Comparison of ENCODE assay signal across 17 cellular contexts in genomic region chr2:102803041-102803896, GRCh38. TPM values are rescaled to one million over a fixed set of nuclear protein-coding genes. Genes with fewer than 3 reads are reported as not detected.
A peak's percentile ranks its signal among the peaks of the same experiment; 100 is the strongest.
DNase-seq lines count a peak whose midpoint lies in the region; ATAC-seq, FAIRE-seq and TF ChIP-seq lines count a peak whose summit lies in the region.
"Had no signal": no experiment of that assay in that cellular context is flagged by ENCODE, and none has a peak within 500 bp of the region (broad histone marks: within the 10 kb centered on the region; RNA-seq: fewer than 3 reads in every experiment).

No MANE protein-coding gene starts in this region.

- H2AFZ ChIP-seq in Loucy (ENCODE audit: low read length): no peak overlapping the region
- no peak overlapping the region for H2AFZ ChIP-seq in HepG2 (ENCODE audit: low read length)

- H3K27ac Mint-ChIP-seq in CD4-positive, alpha-beta memory T cell: peak overlapping the region in 5 of 7 donors; percentile 3 to 80 (median 6)
- peak overlapping the region; percentile 25 for H3K27ac Mint-ChIP-seq in activated naive CD8-positive, alpha-beta T cell treated with anti-CD3 and anti-CD28 coated beads, Interleukin-2, amount 50 U/mL, for 24 hours
- no peak overlapping the region for H3K27ac Mint-ChIP-seq in Calu3 (ENCODE audit: unreplicated experiment)
- H3K27ac Mint-ChIP-seq: natural killer cell treated with Interleukin-12 subunit alpha and Interleukin-12 subunit beta and Interleukin-15 and Interleukin-18, amount 100 ng/mL, for 72 hours had no signal

- H3K27me3 ChIP-seq in CD4-positive, alpha-beta memory T cell (ENCODE audit: insufficient read depth, low read length): no peaks in the 10 kb centered on the region
- H3K27me3 ChIP-seq in Loucy (ENCODE audit: insufficient read depth, low read length, poor library complexity, severe bottlenecking): no peaks in the 10 kb centered on the region
- no peaks in the 10 kb centered on the region for H3K27me3 ChIP-seq in HepG2 (ENCODE audit: control insufficient read depth in 1 of 2, insufficient read depth in 2 of 2, low read length in 2 of 2)
- H3K27me3 ChIP-seq: body of pancreas had no signal

- H3K36me3 ChIP-seq in CD4-positive, alpha-beta memory T cell (ENCODE audit: insufficient read depth, low read length): no peaks in the 10 kb centered on the region
- peaks cover 21% of the 10 kb centered on the region for H3K36me3 ChIP-seq in Loucy (ENCODE audit: insufficient read depth, low read length)
- H3K36me3 ChIP-seq in HepG2 (replicated peaks in 1 of 2; ENCODE audit: control insufficient read depth in 1 of 2, insufficient read depth in 2 of 2, low read length in 2 of 2): peaks cover 3 to 19% of the 10 kb centered on the region in 2 experiments; a peak in 4 of 5 replicates
- H3K36me3 ChIP-seq: WERI-Rb-1 had no signal

- no peaks in the 10 kb centered on the region for H3K9me2 ChIP-seq in Loucy (replicated peaks; ENCODE audit: low read depth, low read length)

- peaks cover 32 to 35% of the 10 kb centered on the region in 2 donors for H3K36me3 Mint-ChIP-seq in CD4-positive, alpha-beta memory T cell
- H3K36me3 Mint-ChIP-seq in activated naive CD8-positive, alpha-beta T cell treated with anti-CD3 and anti-CD28 coated beads, Interleukin-2, amount 50 U/mL, for 24 hours (ENCODE audit: low read depth): peaks cover 51% of the 10 kb centered on the region
- peaks cover 6% of the 10 kb centered on the region for H3K36me3 Mint-ChIP-seq in Calu3 (ENCODE audit: insufficient read depth, unreplicated experiment)

- no peak overlapping the region for H3K4me3 ChIP-seq in CD4-positive, alpha-beta memory T cell (ENCODE audit: low read length in 2 of 2)
- peak overlapping the region; percentile 2 for H3K4me3 ChIP-seq in Loucy (ENCODE audit: low read length, poor library complexity, severe bottlenecking)
- H3K4me3 ChIP-seq in HepG2 (replicated peaks in 1 of 3; ENCODE audit: insufficient read depth in 1 of 3, low read depth in 2 of 3, low read length in 3 of 3): no peak overlapping the region
- H3K4me3 ChIP-seq: body of pancreas had no signal

- H3K4me1 ChIP-seq in CD4-positive, alpha-beta memory T cell (ENCODE audit: insufficient read depth, low read length): peaks cover 16% of the 10 kb centered on the region
- H3K4me1 ChIP-seq in Loucy (ENCODE audit: insufficient read depth, low read length, poor library complexity, severe bottlenecking): peaks cover 11% of the 10 kb centered on the region
- H3K4me1 ChIP-seq in HepG2 (ENCODE audit: insufficient read depth, low read length): peaks cover 20% of the 10 kb centered on the region
- H3K4me1 ChIP-seq: body of pancreas had no signal

- peaks cover 7 to 46% (median 41%) of the 10 kb centered on the region in 8 donors for H3K9me3 Mint-ChIP-seq in CD4-positive, alpha-beta memory T cell
- H3K9me3 Mint-ChIP-seq in activated naive CD8-positive, alpha-beta T cell treated with anti-CD3 and anti-CD28 coated beads, Interleukin-2, amount 50 U/mL, for 24 hours: peaks cover 30% of the 10 kb centered on the region
- H3K9me3 Mint-ChIP-seq in Calu3 (ENCODE audit: low read depth, unreplicated experiment): peaks cover 14% of the 10 kb centered on the region

- no peak for TF ChIP-seq POLR2A in HepG2 (IDR thresholded peaks at IDR 0.05; ENCODE audit: insufficient read depth in 1 of 2, low read depth in 2 of 2, low read length in 2 of 2)

- peak overlapping the region; percentile 14 to 76 (median 48) for H3K4me3 Mint-ChIP-seq in CD4-positive, alpha-beta memory T cell
- no peak overlapping the region for H3K4me3 Mint-ChIP-seq in activated naive CD8-positive, alpha-beta T cell treated with anti-CD3 and anti-CD28 coated beads, Interleukin-2, amount 50 U/mL, for 24 hours
- H3K4me3 Mint-ChIP-seq in Calu3 (ENCODE audit: low read depth, unreplicated experiment): no peak overlapping the region
- H3K4me3 Mint-ChIP-seq: natural killer cell treated with Interleukin-12 subunit alpha and Interleukin-12 subunit beta and Interleukin-15 and Interleukin-18, amount 100 ng/mL, for 72 hours had no signal

- no peak overlapping the region for H3K9ac ChIP-seq in Loucy (ENCODE audit: low read depth, low read length, poor library complexity, severe bottlenecking)
- H3K9ac ChIP-seq in HepG2 (ENCODE audit: insufficient read depth, low read depth, low read length): no peak overlapping the region

- peaks cover 0 to 27% of the 10 kb centered on the region in 2 donors for H3K9me3 ChIP-seq in CD4-positive, alpha-beta memory T cell (ENCODE audit: control insufficient read depth in 1 of 2, low read length in 2 of 2)
- H3K9me3 ChIP-seq in Loucy (ENCODE audit: insufficient read depth, low read depth, low read length) (peaks cover 31% of the 10 kb centered on the region; the same call in 1 of the 2 replicates), HepG2 (ENCODE audit: low read length) (peaks cover 34% of the 10 kb centered on the region)

- no peaks in the 10 kb centered on the region for H3K27me3 Mint-ChIP-seq in CD4-positive, alpha-beta memory T cell
- no peaks in the 10 kb centered on the region for H3K27me3 Mint-ChIP-seq in activated naive CD8-positive, alpha-beta T cell treated with anti-CD3 and anti-CD28 coated beads, Interleukin-2, amount 50 U/mL, for 24 hours
- no peaks in the 10 kb centered on the region for H3K27me3 Mint-ChIP-seq in Calu3 (ENCODE audit: unreplicated experiment)
- H3K27me3 Mint-ChIP-seq: natural killer cell treated with Interleukin-12 subunit alpha and Interleukin-12 subunit beta and Interleukin-15 and Interleukin-18, amount 100 ng/mL, for 72 hours had no signal

- peak in 4 of 5 donors; percentile 25 to 38 (median 32) for DNase-seq in CD4-positive, alpha-beta memory T cell
- DNase-seq in activated naive CD8-positive, alpha-beta T cell treated with anti-CD3 and anti-CD28 coated beads, Interleukin-2, amount 50 U/mL, for 24 hours: no peak
- DNase-seq in HepG2 (ENCODE audit: low spot score) (peak; percentile 44), Calu3 (no peak), NCI-H748 (lab: John Stamatoyannopoulos, UW; ENCODE audit: unreplicated experiment) (no peak), GM20000 (ENCODE audit: low spot score) (no peak)
- no peak for DNase-seq in stimulated activated CD4-positive, alpha-beta T cell treated with anti-CD3 and anti-CD28 coated beads, Interleukin-4, amount 100 ng/mL, for 24 hours
- DNase-seq: body of pancreas, NCI-H146, NCI-H524, WERI-Rb-1 had no signal

- 83% methylated on average over 13 of the region's 13 CpGs for WGBS in HepG2 (ENCODE audit: low lambda C conversion rate)

- no peaks in the 10 kb centered on the region for H3K79me2 ChIP-seq in Loucy (ENCODE audit: insufficient read depth, low read length)
- H3K79me2 ChIP-seq in HepG2 (ENCODE audit: insufficient read depth, low read length): no peaks in the 10 kb centered on the region

- H4K20me1 ChIP-seq in Loucy (ENCODE audit: insufficient read depth, low read length, poor library complexity, severe bottlenecking) (no peaks in the 10 kb centered on the region), HepG2 (ENCODE audit: insufficient read depth, low read length) (no peaks in the 10 kb centered on the region)

- no peak overlapping the region for H3K27ac ChIP-seq in CD4-positive, alpha-beta memory T cell (ENCODE audit: low read depth, low read length)
- no peak overlapping the region for H3K27ac ChIP-seq in HepG2 (ENCODE audit: extremely low read length, insufficient read depth, low read length)
- H3K27ac ChIP-seq: body of pancreas, RWPE1, WERI-Rb-1 had no signal

- FAIRE-seq in HepG2 (lab: Jason Lieb, UNC): no peak
- FAIRE-seq: frontal cortex, HTR-8/SVneo had no signal

- TF ChIP-seq CTCF in Loucy (conservative IDR thresholded peaks at IDR 0.05; ENCODE audit: low read length) (no peak), HepG2 (CRISPR knock-in tag; IDR thresholded peaks at IDR 0.05) (no peak), Calu3 (IDR thresholded peaks at IDR 0.05; ENCODE audit: unreplicated experiment) (no peak), GM20000 (IDR thresholded peaks at IDR 0.05; ENCODE audit: extremely low read depth, missing control alignments) (no peak)

- CTCF ChIA-PET in CD4-positive, alpha-beta memory T cell (lab: Charles Lee; ENCODE audit: partially characterized antibody): interaction anchor here (0.8 to 6.5 kb wide), 2 partner anchors 49 to 50 kb away, joined by 4 to 54 read pairs; no protein-coding TSS in a partner anchor
- CTCF ChIA-PET in HepG2 (lab: Yijun Ruan, JAX; ENCODE audit: low intra/inter-chr PET ratio, low total read pairs) (no interaction called here), Calu3 (lab: Charles Lee) (no interaction called here)

- intact Hi-C loops in CD4-positive, alpha-beta memory T cell (cut with micrococcal nuclease): loop anchor here (5.0 kb wide), 1 partner anchor 66 kb away; a partner anchor contains a TSS
- intact Hi-C loops in HepG2 (cut with micrococcal nuclease; ENCODE audit: unreplicated experiment) (loop anchor here (5.0 kb wide), 1 partner anchor 281 kb away; no protein-coding TSS in a partner anchor), Calu3 (cut with micrococcal nuclease; ENCODE audit: unreplicated experiment) (no loop called here)

- BruUV-seq in HepG2 (replicated peaks; lab: Mats Ljungman, UMichigan): no TSS peak
- no TSS peak for BruUV-seq in Calu3 (replicated peaks; lab: Mats Ljungman, UMichigan)

- H3K4me2 ChIP-seq in Loucy (ENCODE audit: low read depth, low read length, poor library complexity, severe bottlenecking): peak overlapping the region; percentile 31
- H3K4me2 ChIP-seq in HepG2 (ENCODE audit: low read depth, low read length): no peak overlapping the region

- ATAC-seq in activated naive CD8-positive, alpha-beta T cell treated with anti-CD3 and anti-CD28 coated beads, Interleukin-2, amount 50 U/mL, for 24 hours: peak; percentile 74
- ATAC-seq in HepG2: no peak; the same call in 2 of the 3 replicates
- ATAC-seq: body of pancreas, sciatic nerve had no signal

- TF ChIP-seq EP300 in HepG2 (IDR thresholded peaks at IDR 0.05; ENCODE audit: low read depth in 2 of 2, low read length in 2 of 2): no peak
- TF ChIP-seq EP300 in HepG2 (CRISPR knock-in tag; IDR thresholded peaks at IDR 0.05; ENCODE audit: borderline replicate concordance): no peak

- POLR2A ChIA-PET in CD4-positive, alpha-beta memory T cell (lab: Charles Lee; ENCODE audit: partially characterized antibody): no interaction called here
- POLR2A ChIA-PET in HepG2 (lab: Yijun Ruan, JAX): interaction anchor here (0.6 to 1.4 kb wide), 2 partner anchors 67 to 68 kb away, joined by 3 read pairs; a partner anchor contains a TSS

- H3K4me1 Mint-ChIP-seq in CD4-positive, alpha-beta memory T cell: peaks cover 13 to 22% (median 15%) of the 10 kb centered on the region in 4 donors
- H3K4me1 Mint-ChIP-seq in activated naive CD8-positive, alpha-beta T cell treated with anti-CD3 and anti-CD28 coated beads, Interleukin-2, amount 50 U/mL, for 24 hours: peaks cover 12% of the 10 kb centered on the region
- H3K4me1 Mint-ChIP-seq in Calu3 (ENCODE audit: low read depth, unreplicated experiment): no peaks in the 10 kb centered on the region

- no peaks in the 10 kb centered on the region for H3F3A ChIP-seq in Loucy (ENCODE audit: low read depth)

- TF ChIP-seq RAD21 in HepG2 (CRISPR knock-in tag; IDR thresholded peaks at IDR 0.05): no peak

- in situ Hi-C loops in HepG2 (cut with HindIII; ENCODE audit: extremely low pct_ligation_motif_present, low pct_unique_long_range_greater_than_20kb): loop anchor here (5.0 kb wide), 1 partner anchor 51 kb away; no protein-coding TSS in a partner anchor

RNA-seq across cellular contexts. Expression of gene TMEM182, which starts 41.4 kb away (rescaled TPM):
- 1 to 10 TPM; 3.9 to 4.0 TPM for total RNA-seq in CD4-positive, alpha-beta memory T cell
- 1 to 10 TPM; 6.2 to 6.4 TPM for polyA plus RNA-seq in CD4-positive, alpha-beta memory T cell
- 8.9 and 10.6 TPM in 2 replicates for total RNA-seq in HepG2 (2016; rRNA removed; fragmentation: Illumina TruSeq; extraction: Trizol)
- total RNA-seq in HepG2 (2016; cell fraction: cytosol; rRNA removed; fragmentation: Illumina TruSeq; extraction: Trizol; ENCODE audit: low read depth): 2.9 and 3.2 TPM in 2 replicates
- total RNA-seq in HepG2 (2016; cell fraction: insoluble cytoplasmic fraction; rRNA removed; fragmentation: Illumina TruSeq; extraction: Trizol): 8.4 and 10.0 TPM in 2 replicates
- total RNA-seq in HepG2 (2016; cell fraction: membrane; rRNA removed; fragmentation: Illumina TruSeq; extraction: Trizol): 4.3 and 6.3 TPM in 2 replicates
- 7.5 and 8.7 TPM in 2 replicates for total RNA-seq in HepG2 (2016; cell fraction: nucleus; rRNA removed; fragmentation: Illumina TruSeq; extraction: Trizol)
- 8.0 and 8.7 TPM in 2 replicates for polyA plus RNA-seq in HepG2 (2011; rRNA removed)
- 3.8 and 5.8 TPM in 2 replicates for polyA plus RNA-seq in HepG2 (2011; cell fraction: cytosol; rRNA removed)
- 2.6 and 3.6 TPM in 2 replicates for polyA plus RNA-seq in HepG2 (2011; cell fraction: nucleus; rRNA removed)
- 11.2 and 15.6 TPM in 2 replicates for polyA plus RNA-seq in HepG2 (2012)
- 2.3 and 2.5 TPM in 2 replicates for polyA plus RNA-seq in HepG2 (2016; cell fraction: cytosol; fragmentation: Illumina TruSeq; extraction: Trizol; ENCODE audit: low read depth)
- 10.1 and 11.3 TPM in 2 replicates for polyA plus RNA-seq in HepG2 (2016; cell fraction: insoluble cytoplasmic fraction; fragmentation: Illumina TruSeq; extraction: Trizol; ENCODE audit: low read depth)
- polyA plus RNA-seq in HepG2 (2016; cell fraction: membrane; fragmentation: Illumina TruSeq; extraction: Trizol; ENCODE audit: low read depth): 5.0 and 5.8 TPM in 2 replicates
- 5.8 and 8.3 TPM in 2 replicates for polyA plus RNA-seq in HepG2 (2016; cell fraction: nucleus; fragmentation: Illumina TruSeq; extraction: Trizol; ENCODE audit: insufficient read depth, low read depth)
- polyA minus RNA-seq in HepG2 (2011; rRNA and poly(A)+ RNA removed; ENCODE audit: low replicate concordance): 4.8 and 13.3 TPM in 2 replicates
- polyA minus RNA-seq in HepG2 (2011; cell fraction: cytosol; rRNA and poly(A)+ RNA removed): 2.5 and 6.1 TPM in 2 replicates
- 26.4 and 30.3 TPM in 2 replicates for polyA minus RNA-seq in HepG2 (2011; cell fraction: nucleus; rRNA and poly(A)+ RNA removed)
- total RNA-seq in Calu3 (2022): 12.1 and 12.9 TPM in 2 replicates

Comparison
In these comparisons a context has a peak if more than half of its experiments do, and no peak if none do; other contexts are left out.
1. DNase-seq: peak in CD4-positive, alpha-beta memory T cell (4 of 5) and HepG2 (single experiment); none in activated naive CD8-positive, alpha-beta T cell treated with anti-CD3 and anti-CD28 coated beads, Interleukin-2, amount 50 U/mL, for 24 hours (single experiment), Calu3 (single experiment), NCI-H748 (single experiment), stimulated activated CD4-positive, alpha-beta T cell treated with anti-CD3 and anti-CD28 coated beads, Interleukin-4, amount 100 ng/mL, for 24 hours (single experiment) and GM20000 (single experiment).
2. H3K4me3 Mint-ChIP-seq: peak in CD4-positive, alpha-beta memory T cell (8 of 8); none in activated naive CD8-positive, alpha-beta T cell treated with anti-CD3 and anti-CD28 coated beads, Interleukin-2, amount 50 U/mL, for 24 hours (single experiment) and Calu3 (single experiment).